ENCODE assay signal across 1 cellular context in genomic region chr17:56910509-56911235, GRCh38.
TF ChIP-seq lines count a peak whose summit lies in the region.

No MANE protein-coding gene starts in this region.

TF ChIP-seq in HepG2, 621 proteins besides CTCF, POLR2A, EP300 and RAD21 (continues in another document):
- TF ChIP-seq ZNF672 (CRISPR knock-in tag; IDR thresholded peaks at IDR 0.05), result no peak
- TF ChIP-seq ZSCAN30 (CRISPR knock-in tag; IDR thresholded peaks at IDR 0.05), result no peak
- TF ChIP-seq ZNF570 (CRISPR knock-in tag; IDR thresholded peaks at IDR 0.05; ENCODE audit: borderline replicate concordance), result no peak
- no peak for TF ChIP-seq ZNF510 (CRISPR knock-in tag; IDR thresholded peaks at IDR 0.05; ENCODE audit: low read depth)
- TF ChIP-seq MLX (CRISPR knock-in tag; IDR thresholded peaks at IDR 0.05), result no peak
- TF ChIP-seq SRF (IDR thresholded peaks at IDR 0.05; ENCODE audit: low read depth, low read length), result no peak
- TF ChIP-seq ZNF280B (CRISPR knock-in tag; IDR thresholded peaks at IDR 0.05; ENCODE audit: borderline replicate concordance), result no peak
- TF ChIP-seq ZNF253 (CRISPR knock-in tag; IDR thresholded peaks at IDR 0.05; ENCODE audit: borderline replicate concordance), result no peak
- no peak for TF ChIP-seq FOXK1 (CRISPR knock-in tag; IDR thresholded peaks at IDR 0.05; ENCODE audit: borderline replicate concordance, low read depth)
- 0 out of 2 replicates have a peak, but pooled peaks have one; percentile 63 for TF ChIP-seq HNRNPL (IDR thresholded peaks at IDR 0.05; ENCODE audit: low read depth, low read length)
- TF ChIP-seq NFRKB (IDR thresholded peaks at IDR 0.05), result no peak
- no peak for TF ChIP-seq ZNF567 (CRISPR knock-in tag; IDR thresholded peaks at IDR 0.05; ENCODE audit: borderline replicate concordance)
- TF ChIP-seq ZNF121 (CRISPR knock-in tag; IDR thresholded peaks at IDR 0.05), result peak; percentile 88
- TF ChIP-seq GATA4 (IDR thresholded peaks at IDR 0.05; ENCODE audit: borderline replicate concordance, low read depth), result no peak
- TF ChIP-seq ATF4 (CRISPR knock-in tag; IDR thresholded peaks at IDR 0.05), result no peak
- TF ChIP-seq KMT2B (CRISPR knock-in tag; IDR thresholded peaks at IDR 0.05), result peak; percentile 2; the same call in 1 of the 2 replicates
- no peak for TF ChIP-seq GABPB1 (CRISPR knock-in tag; IDR thresholded peaks at IDR 0.05)
- TF ChIP-seq JUND (CRISPR knock-in tag; IDR thresholded peaks at IDR 0.05), result no peak
- no peak for TF ChIP-seq NR0B2 (CRISPR knock-in tag; IDR thresholded peaks at IDR 0.05)
- no peak for TF ChIP-seq CCAR2 (optimal IDR thresholded peaks at IDR 0.05; ENCODE audit: low read depth, low read length)
- no peak for TF ChIP-seq KLF13 (CRISPR knock-in tag; IDR thresholded peaks at IDR 0.05)
- no peak for TF ChIP-seq ZNF274 (CRISPR knock-in tag; IDR thresholded peaks at IDR 0.05)
- TF ChIP-seq ZBTB38 (CRISPR knock-in tag; IDR thresholded peaks at IDR 0.05), result peak; percentile 2; the same call in 1 of the 2 replicates
- TF ChIP-seq HOMEZ (CRISPR knock-in tag; IDR thresholded peaks at IDR 0.05; ENCODE audit: low read depth), result no peak
- no peak for TF ChIP-seq TEF (CRISPR knock-in tag; IDR thresholded peaks at IDR 0.05)
- TF ChIP-seq MXD3 (CRISPR knock-in tag; IDR thresholded peaks at IDR 0.05), result no peak
- TF ChIP-seq ZNF512B (CRISPR knock-in tag; IDR thresholded peaks at IDR 0.05; ENCODE audit: borderline replicate concordance), result no peak
- no peak for TF ChIP-seq ZNF713 (CRISPR knock-in tag; IDR thresholded peaks at IDR 0.05)
- TF ChIP-seq ZNF446 (CRISPR knock-in tag; IDR thresholded peaks at IDR 0.05), result no peak
- TF ChIP-seq ZNF720 (CRISPR knock-in tag; IDR thresholded peaks at IDR 0.05), result no peak
- no peak for TF ChIP-seq MLLT10 (CRISPR knock-in tag; IDR thresholded peaks at IDR 0.05)
- TF ChIP-seq ZNF224 (CRISPR knock-in tag; IDR thresholded peaks at IDR 0.05), result no peak
- no peak for TF ChIP-seq IKZF4 (CRISPR knock-in tag; IDR thresholded peaks at IDR 0.05; ENCODE audit: borderline replicate concordance, low read depth, not compliant biosample characterization)
- TF ChIP-seq ZNF484 (CRISPR knock-in tag; IDR thresholded peaks at IDR 0.05; ENCODE audit: borderline replicate concordance, low read depth), result no peak
- no peak for TF ChIP-seq SRSF9 (IDR thresholded peaks at IDR 0.05; ENCODE audit: borderline replicate concordance, insufficient read depth, low read depth, low read length, poor library complexity, severe bottlenecking)
- 0 out of 2 replicates have a peak, but pooled peaks have one; percentile 9 for TF ChIP-seq TBX2 (CRISPR knock-in tag; IDR thresholded peaks at IDR 0.05; ENCODE audit: borderline replicate concordance)
- no peak for TF ChIP-seq ZNF101 (CRISPR knock-in tag; IDR thresholded peaks at IDR 0.05; ENCODE audit: borderline replicate concordance, low read depth)
- TF ChIP-seq KDM6A (CRISPR knock-in tag; IDR thresholded peaks at IDR 0.05; ENCODE audit: low read depth), result no peak
- TF ChIP-seq ZNF354B (CRISPR knock-in tag; IDR thresholded peaks at IDR 0.05), result no peak
- TF ChIP-seq KAT8 (CRISPR knock-in tag; IDR thresholded peaks at IDR 0.05), result no peak
- TF ChIP-seq CHD2 (IDR thresholded peaks at IDR 0.05; ENCODE audit: low read depth, low read length), result no peak
- TF ChIP-seq ZFP91 (CRISPR knock-in tag; IDR thresholded peaks at IDR 0.05; ENCODE audit: borderline replicate concordance), result peak; percentile 58; the same call in 1 of the 2 replicates
- no peak for TF ChIP-seq MBNL3 (CRISPR knock-in tag; conservative IDR thresholded peaks at IDR 0.05)
- no peak for TF ChIP-seq UBTF (CRISPR knock-in tag; IDR thresholded peaks at IDR 0.05)
- TF ChIP-seq ZNF597 (CRISPR knock-in tag; IDR thresholded peaks at IDR 0.05), result no peak
- no peak for TF ChIP-seq ZNF205 (CRISPR knock-in tag; IDR thresholded peaks at IDR 0.05)
